Comparison of ENCODE assay signal across 11 cellular contexts in the genomic region with DNA sequence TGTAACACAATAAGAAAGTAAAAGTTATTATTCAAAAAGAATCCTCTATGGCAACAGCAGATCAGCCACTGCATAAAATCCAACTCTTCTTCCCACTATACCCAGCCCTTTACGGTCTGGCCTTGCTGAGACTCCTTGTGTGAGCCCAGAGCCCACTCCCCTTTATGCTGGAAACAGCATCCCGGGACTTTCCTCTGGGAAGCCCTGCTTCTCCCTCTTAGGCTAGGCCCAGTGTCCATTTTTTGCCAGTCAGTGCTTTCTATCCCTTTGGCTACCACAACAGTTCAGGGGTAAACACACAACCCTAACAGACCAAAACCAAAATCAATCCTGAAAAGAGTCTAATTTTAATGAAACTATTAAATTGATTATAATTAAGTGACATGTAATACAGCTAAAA. TPM values are rescaled to one million over a fixed set of nuclear protein-coding genes. Genes with fewer than 3 reads are reported as not detected.
DNase-seq lines count a peak whose midpoint lies in the region; ATAC-seq and TF ChIP-seq lines count a peak whose summit lies in the region.
"Had no signal": no experiment of that assay in that cellular context is flagged by ENCODE, and none has a peak within 500 bp of the region (broad histone marks: within the 10 kb centered on the region; RNA-seq: fewer than 3 reads in every experiment).

No MANE protein-coding gene starts in this region.

- H2AFZ ChIP-seq in Loucy (ENCODE audit: low read length) = no peak overlapping the region

- no peaks in the 10 kb centered on the region for H3K9me2 ChIP-seq in Loucy (replicated peaks; ENCODE audit: low read depth, low read length)

- H3K9me3 ChIP-seq in CD4-positive, alpha-beta T cell (ENCODE audit: control insufficient read depth, low read length) = no peaks in the 10 kb centered on the region
- H3K9me3 ChIP-seq in Loucy (ENCODE audit: insufficient read depth, low read depth, low read length) (no peaks in the 10 kb centered on the region), adrenal gland (replicated peaks in 1 of 3) (no peaks in the 10 kb centered on the region)
- H3K9me3 ChIP-seq: colonic mucosa, heart left ventricle had no signal

- H3K27me3 ChIP-seq in CD4-positive, alpha-beta T cell (ENCODE audit: control insufficient read depth, insufficient read depth, low read length) = no peaks in the 10 kb centered on the region
- H3K27me3 ChIP-seq in Loucy (ENCODE audit: insufficient read depth, low read length, poor library complexity, severe bottlenecking) = no peaks in the 10 kb centered on the region
- H3K27me3 ChIP-seq in adrenal gland = no peaks in the 10 kb centered on the region
- H3K27me3 ChIP-seq: colonic mucosa, heart left ventricle had no signal

- H3K4me3 ChIP-seq in Loucy (ENCODE audit: low read length, poor library complexity, severe bottlenecking) = no peak overlapping the region
- no peak overlapping the region for H3K4me3 ChIP-seq in adrenal gland
- H3K4me3 ChIP-seq in foreskin fibroblast (ENCODE audit: low read depth in 1 of 2, low read length in 2 of 2) = no peak overlapping the region
- H3K4me3 ChIP-seq: colonic mucosa had no signal

- no peak for TF ChIP-seq POLR2A in adrenal gland (IDR thresholded peaks at IDR 0.05)

- H3K9ac ChIP-seq in Loucy (ENCODE audit: low read depth, low read length, poor library complexity, severe bottlenecking) = no peak overlapping the region

- H3K4me3 Mint-ChIP-seq in CD4-positive, alpha-beta T cell = peak overlapping the region; percentile 77
- H3K4me3 Mint-ChIP-seq in central memory CD8-positive, alpha-beta T cell = peak overlapping the region; percentile 27
- H3K4me3 Mint-ChIP-seq in nephron progenitor cell = no peak overlapping the region

- H3K4me2 ChIP-seq in Loucy (ENCODE audit: low read depth, low read length, poor library complexity, severe bottlenecking) = peak overlapping the region; percentile 74

- H3K79me2 ChIP-seq in Loucy (ENCODE audit: insufficient read depth, low read length) = peaks cover 100% of the 10 kb centered on the region

- no peak for DNase-seq in CD4-positive, alpha-beta T cell
- no peak for DNase-seq in central memory CD8-positive, alpha-beta T cell (ENCODE audit: low spot score in 2 of 2)
- DNase-seq in nephron progenitor cell (no peak), adrenal gland (no peak), GM13976 (ENCODE audit: low spot score) (no peak), foreskin fibroblast (no peak), T-helper 9 cell (no peak)
- DNase-seq: colonic mucosa, DMS153, heart left ventricle had no signal

- no peak for ATAC-seq in CD4-positive, alpha-beta T cell (ENCODE audit: poor library complexity)
- no peak for ATAC-seq in central memory CD8-positive, alpha-beta T cell (replicated peaks; ENCODE audit: extremely low read depth, poor library complexity, severe bottlenecking)

- peak overlapping the region; percentile 47 for H3K27ac ChIP-seq in CD4-positive, alpha-beta T cell (ENCODE audit: low read depth, low read length)
- H3K27ac ChIP-seq in adrenal gland = peak overlapping the region in 1 of 5 donors; percentile 53
- H3K27ac ChIP-seq: colonic mucosa had no signal

- H3K36me3 Mint-ChIP-seq in CD4-positive, alpha-beta T cell (ENCODE audit: low read depth) = peaks cover 19% of the 10 kb centered on the region
- H3K36me3 Mint-ChIP-seq in central memory CD8-positive, alpha-beta T cell (ENCODE audit: insufficient read depth) = peaks cover under 1% of the 10 kb centered on the region
- H3K36me3 Mint-ChIP-seq in nephron progenitor cell (ENCODE audit: low read depth) = peaks cover 8% of the 10 kb centered on the region

- WGBS in adrenal gland, 4 donors = 67 to 82% (median 76%) methylated on average over 2 of the region's 2 CpGs

- no peaks in the 10 kb centered on the region for H3K27me3 Mint-ChIP-seq in CD4-positive, alpha-beta T cell
- no peaks in the 10 kb centered on the region for H3K27me3 Mint-ChIP-seq in central memory CD8-positive, alpha-beta T cell
- H3K27me3 Mint-ChIP-seq in nephron progenitor cell (ENCODE audit: low read depth, poor library complexity) = no peaks in the 10 kb centered on the region

- peaks cover 46% of the 10 kb centered on the region for H3K4me1 Mint-ChIP-seq in CD4-positive, alpha-beta T cell (ENCODE audit: low read depth)
- peaks cover 23% of the 10 kb centered on the region for H3K4me1 Mint-ChIP-seq in central memory CD8-positive, alpha-beta T cell
- no peaks in the 10 kb centered on the region for H3K4me1 Mint-ChIP-seq in nephron progenitor cell

- POLR2A ChIA-PET in CD4-positive, alpha-beta T cell (lab: Charles Lee) = interaction anchor here (1.1 to 3.2 kb wide), 7 partner anchors 15 to 69 kb away, joined by 3 to 26 read pairs (median 7); a partner anchor contains a TSS

- CTCF ChIA-PET in CD4-positive, alpha-beta T cell (lab: Charles Lee) = interaction anchor here (1.1 to 1.8 kb wide), 3 partner anchors 10 to 68 kb away, joined by 3 to 5 read pairs (median 4); no protein-coding TSS in a partner anchor

- peak overlapping the region; percentile 91 for H3K27ac Mint-ChIP-seq in CD4-positive, alpha-beta T cell
- peak overlapping the region; percentile 63 for H3K27ac Mint-ChIP-seq in central memory CD8-positive, alpha-beta T cell (ENCODE audit: low read depth)
- H3K27ac Mint-ChIP-seq in nephron progenitor cell = peak overlapping the region; percentile 92

- H3K9me3 Mint-ChIP-seq in CD4-positive, alpha-beta T cell = no peaks in the 10 kb centered on the region
- no peaks in the 10 kb centered on the region for H3K9me3 Mint-ChIP-seq in central memory CD8-positive, alpha-beta T cell
- no peaks in the 10 kb centered on the region for H3K9me3 Mint-ChIP-seq in nephron progenitor cell

- peaks cover 53% of the 10 kb centered on the region for H3K4me1 ChIP-seq in Loucy (ENCODE audit: insufficient read depth, low read length, poor library complexity, severe bottlenecking)
- H3K4me1 ChIP-seq in adrenal gland (replicated peaks in 1 of 2) = peaks cover 15 to 79% of the 10 kb centered on the region in 2 donors
- H3K4me1 ChIP-seq: colonic mucosa had no signal

- H4K20me1 ChIP-seq in Loucy (ENCODE audit: insufficient read depth, low read length, poor library complexity, severe bottlenecking) = peaks cover 80% of the 10 kb centered on the region

- intact Hi-C loops in CD4-positive, alpha-beta T cell (cut with DNase I, micrococcal nuclease) = loop anchor here (2.0 to 5.0 kb wide), 2 partner anchors 21 to 36 kb away; a partner anchor contains a TSS
- intact Hi-C loops in adrenal gland (cut with DNase I) = no loop called here

- no peak for TF ChIP-seq CTCF in CD4-positive, alpha-beta T cell (IDR thresholded peaks at IDR 0.05)
- TF ChIP-seq CTCF in Loucy (conservative IDR thresholded peaks at IDR 0.05; ENCODE audit: low read length) (no peak), nephron progenitor cell (IDR thresholded peaks at IDR 0.05) (no peak), adrenal gland (IDR thresholded peaks at IDR 0.05) (no peak), GM13976 (IDR thresholded peaks at IDR 0.05; ENCODE audit: borderline replicate concordance, control extremely low read depth, extremely low read depth, insufficient read depth, missing control alignments) (no peak), foreskin fibroblast (IDR thresholded peaks at IDR 0.05; ENCODE audit: low read depth, low read length) (no peak)

- peaks cover 6% of the 10 kb centered on the region; the same call in 1 of the 2 replicates for H3F3A ChIP-seq in Loucy (ENCODE audit: low read depth)

- H3K36me3 ChIP-seq in Loucy (ENCODE audit: insufficient read depth, low read length) (peaks cover 7% of the 10 kb centered on the region; the same call in 1 of the 2 replicates), adrenal gland (replicated peaks in 1 of 2) (no peaks in the 10 kb centered on the region)
- H3K36me3 ChIP-seq: colonic mucosa, heart left ventricle had no signal

- in situ Hi-C loops in GM13976 (cut with MboI; ENCODE audit: low sequenced_read_pairs, unreplicated experiment) = no loop called here

RNA-seq across cellular contexts. Expression of a gene that starts 20.6 kb away (rescaled TPM):
- 10 to 100 TPM; 72.6 to 75.9 TPM for total RNA-seq in CD4-positive, alpha-beta T cell
- total RNA-seq in adrenal gland = 100 to 1,000 TPM in 7 of 8 donors, 10 to 100 TPM in 1; 79.8 to 234 (median 121) TPM
- polyA plus RNA-seq in adrenal gland = 100 to 1,000 TPM in 1 of 3 donors, 10 to 100 TPM in 2; 23.8 to 163 (median 65.7) TPM

Comparison
In these comparisons a context has a peak if more than half of its experiments do, and no peak if none do; other contexts are left out.
1. intact Hi-C loops: an anchor here in CD4-positive, alpha-beta T cell (2.0 to 5.0 kb wide); none called in adrenal gland.